In the genomic region with DNA sequence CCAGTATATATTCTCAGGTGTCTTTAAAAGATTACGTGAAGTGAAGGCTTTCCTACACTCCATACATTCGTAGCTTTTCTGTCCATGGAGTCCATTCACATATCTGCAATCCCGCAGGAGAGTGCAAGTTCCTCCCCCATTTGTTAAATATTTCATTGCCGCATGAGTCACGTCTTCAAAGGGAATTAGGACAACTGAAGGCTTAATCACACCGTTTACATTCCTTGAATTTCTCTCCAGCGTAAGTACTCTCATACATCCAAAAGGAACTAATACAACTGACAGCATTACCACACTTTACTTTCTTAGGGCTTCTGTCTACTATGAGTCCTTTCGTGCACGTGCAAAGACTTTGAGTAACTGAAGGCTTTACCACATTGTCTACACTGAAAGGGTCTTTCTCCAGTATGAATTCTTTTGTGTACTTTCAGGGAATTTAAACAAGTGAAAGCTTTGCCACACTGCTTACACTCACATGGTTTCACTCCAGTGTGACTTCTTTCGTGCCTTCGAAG, we compare ENCODE assay signal across 18 cellular contexts. TPM values are rescaled to one million over a fixed set of nuclear protein-coding genes. Genes with fewer than 3 reads are reported as not detected.
DNase-seq lines count a peak whose midpoint lies in the region; FAIRE-seq and TF ChIP-seq lines count a peak whose summit lies in the region.
"Had no signal": no experiment of that assay in that cellular context is flagged by ENCODE, and none has a peak within 500 bp of the region (broad histone marks: within the 10 kb centered on the region; RNA-seq: fewer than 3 reads in every experiment).

No MANE protein-coding gene starts in this region.

- H3K36me3 ChIP-seq in bronchial epithelial cell (ENCODE audit: control insufficient read depth, insufficient read depth, low read length) = peaks cover 8% of the 10 kb centered on the region
- peaks cover 64% of the 10 kb centered on the region for H3K36me3 ChIP-seq in mesodermal cell (ENCODE audit: control insufficient read depth, insufficient read depth, low read length)

- H3K36me3 Mint-ChIP-seq in activated naive CD8-positive, alpha-beta T cell treated with anti-CD3 and anti-CD28 coated beads for 36 hours = peaks cover 56% of the 10 kb centered on the region

- no peak for FAIRE-seq in bronchial epithelial cell (lab: Jason Lieb, UNC)
- FAIRE-seq: GM18507 had no signal

- H3K27ac ChIP-seq in mesodermal cell (ENCODE audit: low read depth, low read length, severe bottlenecking) (peak overlapping the region; percentile 43), coronary artery (no peak overlapping the region)
- H3K27ac ChIP-seq: colonic mucosa, vagina had no signal

- H3K9me3 ChIP-seq in mesodermal cell (ENCODE audit: control insufficient read depth, low read length) = peaks cover 56% of the 10 kb centered on the region

- TF ChIP-seq CTCF in bronchial epithelial cell (IDR thresholded peaks at IDR 0.05; ENCODE audit: insufficient read depth, low read length, severe bottlenecking) (no peak), coronary artery (IDR thresholded peaks at IDR 0.05) (no peak)

- H3K4me3 ChIP-seq in bronchial epithelial cell (ENCODE audit: low read depth, low read length) (no peak overlapping the region), mesodermal cell (ENCODE audit: extremely low read depth, insufficient read depth, low read length, poor library complexity, severe bottlenecking) (no peak overlapping the region), coronary artery (no peak overlapping the region)
- H3K4me3 ChIP-seq: colonic mucosa, HAP-1, vagina had no signal

- no peak overlapping the region for H3K4me3 Mint-ChIP-seq in activated naive CD8-positive, alpha-beta T cell treated with anti-CD3 and anti-CD28 coated beads for 36 hours
- H3K4me3 Mint-ChIP-seq: stimulated activated memory B cell treated with anti-CD40 and anti-IgM and Interleukin-4, amounts not matched to agents 10 μg/mL and 1 μg/mL and 100 μg/mL, for 72 hours had no signal

- WGBS in mesodermal cell (ENCODE audit: insufficient coverage in 2 of 2), 2 experiments = 96% methylated on average over 8 to 11 of the region's 11 CpGs

- H3K27me3 Mint-ChIP-seq in activated naive CD8-positive, alpha-beta T cell treated with anti-CD3 and anti-CD28 coated beads for 36 hours = no peaks in the 10 kb centered on the region
- H3K27me3 Mint-ChIP-seq: stimulated activated memory B cell treated with anti-CD40 and anti-IgM and Interleukin-4, amounts not matched to agents 10 μg/mL and 1 μg/mL and 100 μg/mL, for 72 hours had no signal

- DNase-seq in Daoy (ENCODE audit: low read depth) (peak; percentile 19), LoVo (ENCODE audit: low spot score) (peak; percentile 23), bronchial epithelial cell (ENCODE audit: low read depth) (peak; percentile 77), T-helper 1 cell (no peak), activated T-cell treated with anti-CD3 and anti-CD28 coated beads for 4 hours (no peak), coronary artery (ENCODE audit: low spot score) (no peak)
- DNase-seq in activated naive CD8-positive, alpha-beta T cell treated with anti-CD3 and anti-CD28 coated beads for 36 hours = no peak
- DNase-seq: NCI-H1105; NCI-H526; SIG-M5; stimulated activated CD4-positive, alpha-beta T cell treated with anti-CD3 and anti-CD28 coated beads, Interleukin-4, amount 100 ng/mL, for 1 hour had no signal

- no peak overlapping the region for H3K27ac Mint-ChIP-seq in activated naive CD8-positive, alpha-beta T cell treated with anti-CD3 and anti-CD28 coated beads for 36 hours
- H3K27ac Mint-ChIP-seq: activated naive CD4-positive, alpha-beta T cell treated with anti-CD3 and anti-CD28 coated beads, Interleukin-2, amount 50 U/mL, for 72 hours; stimulated activated memory B cell treated with anti-CD40 and anti-IgM and Interleukin-4, amounts not matched to agents 10 μg/mL and 1 μg/mL and 100 μg/mL, for 72 hours had no signal

- H3K4me1 Mint-ChIP-seq in activated naive CD8-positive, alpha-beta T cell treated with anti-CD3 and anti-CD28 coated beads for 36 hours = no peaks in the 10 kb centered on the region

- H3K27me3 ChIP-seq in bronchial epithelial cell (ENCODE audit: control insufficient read depth, insufficient read depth, low read length) = no peaks in the 10 kb centered on the region
- H3K27me3 ChIP-seq: colonic mucosa, vagina had no signal

- no peaks in the 10 kb centered on the region for H3K4me1 ChIP-seq in mesodermal cell (ENCODE audit: control insufficient read depth, insufficient read depth, low read length, poor library complexity, severe bottlenecking)
- H3K4me1 ChIP-seq: colonic mucosa, HAP-1, vagina had no signal

- peaks cover 26% of the 10 kb centered on the region for H3K9me3 Mint-ChIP-seq in activated naive CD8-positive, alpha-beta T cell treated with anti-CD3 and anti-CD28 coated beads for 36 hours

RNA-seq across cellular contexts. Expression of a gene that starts 29.0 kb away (rescaled TPM):
- 3.1 and 6.5 TPM in 2 replicates for total RNA-seq in Daoy (2014; rRNA removed; shearing (Covaris generic))
- total RNA-seq in bronchial epithelial cell = 7.4 and 9.0 TPM in 2 replicates
- 6.5 TPM for polyA plus RNA-seq in mesodermal cell (2013, experiment 1 of 2)
- 6.5 TPM for polyA plus RNA-seq in mesodermal cell (2013, experiment 2 of 2)
- total RNA-seq in activated naive CD8-positive, alpha-beta T cell treated with anti-CD3 and anti-CD28 coated beads for 36 hours = 1 to 10 TPM; 6.0 to 6.4 TPM

RNA-seq across cellular contexts. Expression of a gene that starts 30.4 kb away (rescaled TPM):
- 3.5 and 4.5 TPM in 2 replicates for total RNA-seq in Daoy (2014; rRNA removed; shearing (Covaris generic))
- total RNA-seq in bronchial epithelial cell = 5.8 and 7.9 TPM in 2 replicates
- polyA plus RNA-seq in mesodermal cell (2013, experiment 1 of 2) = 2.9 TPM
- 2.8 TPM for polyA plus RNA-seq in mesodermal cell (2013, experiment 2 of 2)
- 1 to 10 TPM; 7.7 to 9.2 TPM for total RNA-seq in activated naive CD8-positive, alpha-beta T cell treated with anti-CD3 and anti-CD28 coated beads for 36 hours

RNA-seq across cellular contexts. Expression of a gene that starts 30.5 kb away (rescaled TPM):
- 9.0 and 11.9 TPM in 2 replicates for total RNA-seq in Daoy (2014; rRNA removed; shearing (Covaris generic))
- total RNA-seq in bronchial epithelial cell = 11.1 and 11.8 TPM in 2 replicates
- 21.2 TPM for polyA plus RNA-seq in mesodermal cell (2013, experiment 1 of 2)
- 17.7 TPM for polyA plus RNA-seq in mesodermal cell (2013, experiment 2 of 2)
- total RNA-seq in activated naive CD8-positive, alpha-beta T cell treated with anti-CD3 and anti-CD28 coated beads for 36 hours = 10 to 100 TPM; 14.6 to 15.1 TPM

Comparison
In these comparisons a context has a peak if more than half of its experiments do, and no peak if none do; other contexts are left out.
1. DNase-seq: peak in Daoy (single experiment), LoVo (single experiment) and bronchial epithelial cell (single experiment); none in activated naive CD8-positive, alpha-beta T cell treated with anti-CD3 and anti-CD28 coated beads for 36 hours (single experiment), T-helper 1 cell (0 of 5), activated T-cell treated with anti-CD3 and anti-CD28 coated beads for 4 hours (single experiment) and coronary artery (single experiment).